20 cellular contexts compared by ENCODE assay signal in the genomic region with DNA sequence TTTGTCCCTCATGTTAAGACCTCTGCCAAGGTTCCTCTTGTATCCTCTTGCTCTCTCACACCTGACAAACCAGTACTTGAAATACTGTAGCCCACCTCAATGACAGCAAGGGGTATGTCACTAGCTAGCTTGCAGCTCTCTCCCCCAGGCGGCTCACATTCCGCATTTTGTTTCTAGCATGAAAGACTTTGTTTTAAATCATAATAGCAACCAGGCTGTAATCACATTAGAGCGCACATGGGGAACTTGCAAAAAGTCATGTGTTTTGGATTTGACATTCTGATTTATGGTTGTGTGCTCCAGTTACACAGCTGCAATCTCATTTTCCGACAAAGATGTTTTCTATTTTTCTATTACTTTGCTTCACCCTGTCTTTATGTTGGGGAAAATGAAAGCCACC.
DNase-seq lines count a peak whose midpoint lies in the region; FAIRE-seq and TF ChIP-seq lines count a peak whose summit lies in the region.
"Had no signal": no experiment of that assay in that cellular context is flagged by ENCODE, and none has a peak within 500 bp of the region (broad histone marks: within the 10 kb centered on the region; RNA-seq: fewer than 3 reads in every experiment).

No MANE protein-coding gene starts in this region.

- FAIRE-seq in urothelium cell line (lab: Jason Lieb, UNC): peak; percentile 81

- H3K9me3 Mint-ChIP-seq in brain (peaks cover 0 to 4% (median 0%) of the 10 kb centered on the region in 5 experiments), CD14-positive monocyte (peaks cover 2 to 10% (median 5%) of the 10 kb centered on the region in 7 donors)
- H3K9me3 Mint-ChIP-seq: activated B cell treated with CpG ODN at 0.5 μM for 24 hours had no signal

- H3K27me3 Mint-ChIP-seq in brain (peaks cover 9% of the 10 kb centered on the region), CD14-positive monocyte (ENCODE audit: low read depth in 3 of 3) (peaks cover 0 to 6% (median 3%) of the 10 kb centered on the region in 3 donors)

- DNase-seq in HEK293T (ENCODE audit: extremely low spot score): no peak
- peak; percentile 92 for DNase-seq in left kidney (ENCODE audit: low read depth, low spot score)
- no peak for DNase-seq in urothelium cell line (ENCODE audit: low spot score)
- DNase-seq in retina: no peak
- no peak for DNase-seq in CD14-positive monocyte (ENCODE audit: low spot score)
- no peak for DNase-seq in central memory CD4-positive, alpha-beta T cell
- DNase-seq: activated B cell treated with CpG ODN at 0.5 μM for 24 hours; activated effector memory CD4-positive, alpha-beta T cell treated with Interleukin-2 at 50 U/mL for 16 hours; amniotic stem cell; Caco-2; effector memory CD8-positive, alpha-beta T cell; hypothalamus; Karpas-422; left ventricle myocardium superior; NCI-H1048; NCI-H2029 treated with DMSO at 0.1 percent for 48 hours; NCI-H524 treated with DMSO at 0.1 percent for 48 hours; SHP77 treated with DMSO at 0.1 percent for 48 hours had no signal

- H3K27ac Mint-ChIP-seq in brain (peak overlapping the region in 3 of 5 experiments; percentile 71 to 84 (median 74)), CD14-positive monocyte (peak overlapping the region in 1 of 7 donors; percentile 26)
- H3K27ac Mint-ChIP-seq: activated B cell treated with CpG ODN at 0.5 μM for 24 hours; B cell; effector memory CD8-positive, alpha-beta T cell had no signal

- CTCF ChIA-PET in HEK293T (lab: Yijun Ruan, JAX): no interaction called here

- POLR2A ChIA-PET in HEK293T (lab: Yijun Ruan, JAX): no interaction called here

- H3K4me1 Mint-ChIP-seq in brain (peaks cover 14% of the 10 kb centered on the region), CD14-positive monocyte (no peaks in the 10 kb centered on the region)
- H3K4me1 Mint-ChIP-seq: B cell had no signal

- H3K36me3 Mint-ChIP-seq in brain: no peaks in the 10 kb centered on the region
- H3K36me3 Mint-ChIP-seq in CD14-positive monocyte: no peaks in the 10 kb centered on the region

- TF ChIP-seq CTCF in brain (conservative IDR thresholded peaks at IDR 0.05) (no peak), CD14-positive monocyte (IDR thresholded peaks at IDR 0.05) (no peak)

- intact Hi-C loops in CD14-positive monocyte (cut with micrococcal nuclease): no loop called here

- peak overlapping the region in 1 of 5 experiments; percentile 38 for H3K4me3 Mint-ChIP-seq in brain
- peak overlapping the region in 1 of 2 donors; percentile 16 for H3K4me3 Mint-ChIP-seq in CD14-positive monocyte
- H3K4me3 Mint-ChIP-seq: activated B cell treated with CpG ODN at 0.5 μM for 24 hours; B cell; effector memory CD8-positive, alpha-beta T cell had no signal

TF ChIP-seq in HEK293T, 16 proteins besides CTCF, POLR2A, EP300 and RAD21:
- TF ChIP-seq, protein P1, sequence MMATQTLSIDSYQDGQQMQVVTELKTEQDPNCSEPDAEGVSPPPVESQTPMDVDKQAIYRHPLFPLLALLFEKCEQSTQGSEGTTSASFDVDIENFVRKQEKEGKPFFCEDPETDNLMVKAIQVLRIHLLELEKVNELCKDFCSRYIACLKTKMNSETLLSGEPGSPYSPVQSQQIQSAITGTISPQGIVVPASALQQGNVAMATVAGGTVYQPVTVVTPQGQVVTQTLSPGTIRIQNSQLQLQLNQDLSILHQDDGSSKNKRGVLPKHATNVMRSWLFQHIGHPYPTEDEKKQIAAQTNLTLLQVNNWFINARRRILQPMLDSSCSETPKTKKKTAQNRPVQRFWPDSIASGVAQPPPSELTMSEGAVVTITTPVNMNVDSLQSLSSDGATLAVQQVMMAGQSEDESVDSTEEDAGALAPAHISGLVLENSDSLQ (IDR thresholded peaks at IDR 0.05): peak; percentile 54
- TF ChIP-seq FOXM1 (IDR thresholded peaks at IDR 0.05; ENCODE audit: borderline replicate concordance): no peak
